Comparison of ENCODE assay signal across 13 cellular contexts in genomic region chr3:160010578-160010977, GRCh38.
DNase-seq lines count a peak whose midpoint lies in the region; ATAC-seq and TF ChIP-seq lines count a peak whose summit lies in the region.
"Had no signal": no experiment of that assay in that cellular context is flagged by ENCODE, and none has a peak within 500 bp of the region (broad histone marks: within the 10 kb centered on the region; RNA-seq: fewer than 3 reads in every experiment).

No MANE protein-coding gene starts in this region.

- peak; percentile 29 for TF ChIP-seq POLR2A in GM18505 (IDR thresholded peaks at IDR 0.05; ENCODE audit: borderline replicate concordance, extremely low read depth, insufficient read depth, insufficient read length)

- peak; percentile 44 for ATAC-seq in GM18505 (IDR thresholded peaks at IDR 0.05; ENCODE audit: unreplicated experiment)
- ATAC-seq in GM19468 (IDR thresholded peaks at IDR 0.05; ENCODE audit: extremely low read depth, unreplicated experiment), result peak; percentile 40
- ATAC-seq in HG02938 (IDR thresholded peaks at IDR 0.05; ENCODE audit: unreplicated experiment), result peak; percentile 80
- peak; percentile 57 for ATAC-seq in HG03565 (IDR thresholded peaks at IDR 0.05; ENCODE audit: unreplicated experiment)

- DNase-seq in NCI-H2029 (lab: John Stamatoyannopoulos, UW) (no peak), NCI-H1105 treated with DMSO at 0.1 percent for 48 hours (lab: John Stamatoyannopoulos, UW) (no peak), NCI-H510A (lab: John Stamatoyannopoulos, UW) (no peak)
- no peak for DNase-seq in activated CD4-positive, alpha-beta T cell treated with anti-CD3 and anti-CD28 coated beads, Interleukin-2, amount 50 U/mL, for 4 hours
- DNase-seq: AML-193, brain microvascular endothelial cell, naive B cell, NCI-H1092, T1000 had no signal
